ENCODE assay signal across 19 cellular contexts in the genomic region with DNA sequence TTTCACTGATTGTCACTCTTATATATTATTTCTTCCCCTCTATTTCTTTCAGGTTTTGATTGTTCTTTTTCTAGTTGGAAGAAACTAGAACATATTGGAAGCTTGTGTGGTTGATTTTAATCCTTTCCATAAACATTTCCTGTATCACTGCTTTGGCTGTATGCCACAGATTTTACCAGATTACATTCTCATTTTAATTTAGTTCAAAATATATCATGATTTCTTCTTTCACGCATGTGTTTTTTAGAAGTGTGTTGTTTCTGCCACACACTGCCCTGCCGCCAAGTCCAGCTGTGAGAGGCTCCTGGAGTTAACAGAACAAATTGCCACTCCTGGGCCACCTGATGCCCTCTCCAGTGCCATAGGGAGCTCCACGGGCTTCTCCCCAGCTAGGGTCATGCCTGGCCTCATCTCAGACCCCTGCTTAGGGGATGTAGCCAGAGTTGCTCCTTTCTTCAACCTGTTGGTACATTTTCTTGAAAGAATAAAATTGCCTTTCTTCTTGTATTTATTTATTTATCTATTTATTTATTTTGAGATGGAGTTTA.
"Had no signal": no experiment of that assay in that cellular context is flagged by ENCODE, and none has a peak within 500 bp of the region (broad histone marks: within the 10 kb centered on the region; RNA-seq: fewer than 3 reads in every experiment).

No MANE protein-coding gene starts in this region.

- DNase-seq: effector memory CD8-positive, alpha-beta T cell; foreskin melanocyte; head of caudate nucleus; left colon; mucosa of descending colon; naive thymus-derived CD8-positive, alpha-beta T cell; psoas muscle; retina; sigmoid colon; stimulated activated CD4-positive, alpha-beta T cell treated with anti-CD3 and anti-CD28 coated beads, Interleukin-2, amount 100 ng/mL, for 24 hours; stimulated activated CD4-positive, alpha-beta T cell treated with anti-CD3 and anti-CD28 coated beads, Interleukin-4, amount 100 ng/mL, for 4 hours; stimulated activated naive B cell treated with anti-CD40 and anti-IgM and Interleukin-4, amounts not matched to agents 10 μg/mL and 1 μg/mL and 100 μg/mL, for 72 hours; stimulated activated naive CD8-positive, alpha-beta T cell treated with anti-CD3 and anti-CD28 coated beads, Interleukin-15, amount 100 ng/mL, for 72 hours; testis; transverse colon had no signal

- H3K9me3 ChIP-seq: mucosa of descending colon, neutrophil, psoas muscle, sigmoid colon, testis had no signal

- ATAC-seq: effector memory CD8-positive, alpha-beta T cell; left colon; mucosa of descending colon; naive thymus-derived CD8-positive, alpha-beta T cell; psoas muscle; stimulated activated naive B cell treated with anti-CD40 and anti-IgM and Interleukin-4, amounts not matched to agents 10 μg/mL and 1 μg/mL and 100 μg/mL, for 72 hours; stimulated activated naive CD8-positive, alpha-beta T cell treated with anti-CD3 and anti-CD28 coated beads, Interleukin-15, amount 100 ng/mL, for 72 hours had no signal

- H3K27me3 ChIP-seq: hepatocyte, sigmoid colon, testis, transverse colon had no signal

- H3K4me3 ChIP-seq: coronary artery, hepatocyte, mucosa of descending colon, psoas muscle, sigmoid colon, skin epidermis, testis, transverse colon had no signal

- H3K36me3 ChIP-seq: neutrophil, sigmoid colon, transverse colon had no signal

- H3K27ac ChIP-seq: coronary artery, hepatocyte, neutrophil, psoas muscle, sigmoid colon, testis, transverse colon had no signal

- H3K4me1 ChIP-seq: psoas muscle, sigmoid colon, testis, transverse colon had no signal
